Comparison of ENCODE assay signal across 8 cellular contexts in genomic region chr6:3023663-3024483, GRCh38. TPM values are rescaled to one million over a fixed set of nuclear protein-coding genes. Genes with fewer than 3 reads are reported as not detected.
A peak's percentile ranks its signal among the peaks of the same experiment; 100 is the strongest.
DNase-seq lines count a peak whose midpoint lies in the region; ATAC-seq and TF ChIP-seq lines count a peak whose summit lies in the region.

No MANE protein-coding gene starts in this region.

- no peaks in the 10 kb centered on the region for H3K27me3 Mint-ChIP-seq in activated CD4-positive, alpha-beta memory T cell treated with anti-CD3 and anti-CD28 coated beads, Interleukin-2, amount 10 ng/mL, durations not matched to agents 7 days and 5 days
- H3K27me3 Mint-ChIP-seq in effector memory CD8-positive, alpha-beta T cell: no peaks in the 10 kb centered on the region

- peaks cover 34% of the 10 kb centered on the region for H3K36me3 Mint-ChIP-seq in activated CD4-positive, alpha-beta memory T cell treated with anti-CD3 and anti-CD28 coated beads, Interleukin-2, amount 10 ng/mL, durations not matched to agents 7 days and 5 days (ENCODE audit: low read depth)
- H3K36me3 Mint-ChIP-seq in effector memory CD8-positive, alpha-beta T cell (ENCODE audit: insufficient read depth): peaks cover 4% of the 10 kb centered on the region

- H3K4me3 Mint-ChIP-seq in activated CD4-positive, alpha-beta memory T cell treated with anti-CD3 and anti-CD28 coated beads, Interleukin-2, amount 10 ng/mL, durations not matched to agents 7 days and 5 days: peak overlapping the region; percentile 90
- H3K4me3 Mint-ChIP-seq in effector memory CD8-positive, alpha-beta T cell: peak overlapping the region; percentile 95 to 98

- H3K4me1 Mint-ChIP-seq in activated CD4-positive, alpha-beta memory T cell treated with anti-CD3 and anti-CD28 coated beads, Interleukin-2, amount 10 ng/mL, durations not matched to agents 7 days and 5 days: peaks cover 78% of the 10 kb centered on the region
- H3K4me1 Mint-ChIP-seq in effector memory CD8-positive, alpha-beta T cell (ENCODE audit: low read depth in 2 of 2): peaks cover 42 to 49% of the 10 kb centered on the region in 2 donors

- peak overlapping the region; percentile 98 for H3K27ac Mint-ChIP-seq in activated CD4-positive, alpha-beta memory T cell treated with anti-CD3 and anti-CD28 coated beads, Interleukin-2, amount 10 ng/mL, durations not matched to agents 7 days and 5 days
- peak overlapping the region; percentile 93 to 97 for H3K27ac Mint-ChIP-seq in effector memory CD8-positive, alpha-beta T cell

- ATAC-seq in GM18909 (IDR thresholded peaks at IDR 0.05; ENCODE audit: poor library complexity, unreplicated experiment): peak; percentile 78
- ATAC-seq in HG03108 (IDR thresholded peaks at IDR 0.05; ENCODE audit: unreplicated experiment): peak; percentile 74
- ATAC-seq in effector memory CD8-positive, alpha-beta T cell (replicated peaks): peak; percentile 82

- H3K9me3 ChIP-seq in mononuclear cell (ENCODE audit: low read depth, low read length): no peaks in the 10 kb centered on the region

- H3K4me1 ChIP-seq in mononuclear cell (ENCODE audit: insufficient read depth, low read length): peaks cover 87% of the 10 kb centered on the region

- peak overlapping the region; percentile 41 for H3K4me3 ChIP-seq in AG09309 (ENCODE audit: control insufficient read depth, low read depth, low read length)
- peak overlapping the region; percentile 41 for H3K4me3 ChIP-seq in mononuclear cell (ENCODE audit: low read length)

- peaks cover 4% of the 10 kb centered on the region for H3K9me3 Mint-ChIP-seq in activated CD4-positive, alpha-beta memory T cell treated with anti-CD3 and anti-CD28 coated beads, Interleukin-2, amount 10 ng/mL, durations not matched to agents 7 days and 5 days
- H3K9me3 Mint-ChIP-seq in effector memory CD8-positive, alpha-beta T cell: no peaks in the 10 kb centered on the region

- no peaks in the 10 kb centered on the region for H3K27me3 ChIP-seq in mononuclear cell (ENCODE audit: insufficient read depth, low read length)

- DNase-seq in AG09309 (ENCODE audit: low read depth): peak; percentile 65
- peak; percentile 82 for DNase-seq in NCI-H69 (lab: John Stamatoyannopoulos, UW)
- DNase-seq in activated CD4-positive, alpha-beta memory T cell treated with anti-CD3 and anti-CD28 coated beads, Interleukin-2, amount 10 ng/mL, durations not matched to agents 7 days and 5 days: peak; percentile 94
- DNase-seq in effector memory CD8-positive, alpha-beta T cell: peak; percentile 70 to 75 (median 71)
- peak; percentile 75 to 80 for DNase-seq in stimulated activated CD8-positive, alpha-beta memory T cell treated with anti-CD3 and anti-CD28 coated beads, Interleukin-4, amount 100 ng/mL, for 1 hour (ENCODE audit: low read depth in 2 of 2, low spot score in 1 of 2)

- TF ChIP-seq CTCF in AG09309 (IDR thresholded peaks at IDR 0.05; ENCODE audit: control insufficient read depth, insufficient read depth, low read depth, low read length, missing control alignments): no peak

- POLR2A ChIA-PET in activated CD4-positive, alpha-beta memory T cell treated with anti-CD3 and anti-CD28 coated beads, Interleukin-2, amount 10 ng/mL, durations not matched to agents 7 days and 5 days (lab: Charles Lee): interaction anchor here (0.5 to 6.4 kb wide), 13 partner anchors 8 to 997 kb away, joined by 3 to 91 read pairs (median 5); partner anchors contain the start of genes NQO2 and RIPK1

- CTCF ChIA-PET in activated CD4-positive, alpha-beta memory T cell treated with anti-CD3 and anti-CD28 coated beads, Interleukin-2, amount 10 ng/mL, durations not matched to agents 7 days and 5 days (lab: Charles Lee): interaction anchor here (0.6 to 6.0 kb wide), 4 partner anchors 23 to 37 kb away, joined by 3 to 50 read pairs (median 6); partner anchors contain the start of gene NQO2

RNA-seq across cellular contexts. Expression of gene NQO2, which starts 24.2 kb away (rescaled TPM):
- total RNA-seq in activated CD4-positive, alpha-beta memory T cell treated with anti-CD3 and anti-CD28 coated beads, Interleukin-2, amount 10 ng/mL, durations not matched to agents 7 days and 5 days: 10 to 100 TPM; 37.7 to 38.4 TPM
- 14.5 TPM for total RNA-seq in mononuclear cell

RNA-seq across cellular contexts. Expression of gene RIPK1, which starts 44.4 kb away (rescaled TPM):
- total RNA-seq in activated CD4-positive, alpha-beta memory T cell treated with anti-CD3 and anti-CD28 coated beads, Interleukin-2, amount 10 ng/mL, durations not matched to agents 7 days and 5 days: 10 to 100 TPM; 33.1 to 33.3 TPM
- total RNA-seq in mononuclear cell: 19.0 TPM

RNA-seq across cellular contexts. Expression of gene SERPINB6, which starts 52.5 kb away (rescaled TPM):
- 10 to 100 TPM; 19.8 to 20.1 TPM for total RNA-seq in activated CD4-positive, alpha-beta memory T cell treated with anti-CD3 and anti-CD28 coated beads, Interleukin-2, amount 10 ng/mL, durations not matched to agents 7 days and 5 days
- 58.4 TPM for total RNA-seq in mononuclear cell

Comparison
In these comparisons a context has a peak if more than half of its experiments do, and no peak if none do; other contexts are left out.
1. Peak in every context shown above with its lines: DNase-seq, ATAC-seq and H3K4me3 ChIP-seq.